ENCODE assay signal across 1 cellular context in the genomic region with DNA sequence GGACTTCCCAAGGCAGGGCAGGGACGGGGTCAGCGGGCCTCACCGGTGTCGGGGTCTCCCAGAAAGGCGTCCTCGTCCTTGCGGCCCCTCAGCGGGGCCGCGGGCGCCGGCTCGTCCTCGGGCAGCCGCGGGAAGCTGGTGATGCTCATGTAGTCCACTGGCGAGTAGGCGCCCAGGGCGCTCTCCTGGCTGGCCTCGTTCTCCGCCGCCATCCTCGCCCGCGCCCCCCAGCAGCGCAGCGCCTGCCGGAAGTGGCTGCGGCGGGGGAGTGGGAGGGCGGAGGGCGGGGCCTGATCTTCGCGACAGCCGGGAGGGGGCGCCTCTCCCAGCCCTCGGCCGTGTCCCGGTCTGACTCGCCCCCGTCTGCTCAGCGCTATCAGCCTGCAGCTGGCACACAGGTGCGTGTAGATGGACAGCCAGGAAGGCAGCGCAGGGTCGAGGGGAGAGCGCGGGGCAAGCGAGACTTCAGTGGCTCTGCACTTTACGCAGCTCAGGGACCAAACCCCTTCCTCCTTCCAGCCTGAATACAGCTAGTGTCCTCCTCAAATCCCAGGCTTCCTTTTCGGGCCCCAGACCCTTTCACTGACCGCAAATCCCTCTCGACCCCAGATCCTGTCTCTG.
TF ChIP-seq lines count a peak whose summit lies in the region.

A gene with protein sequence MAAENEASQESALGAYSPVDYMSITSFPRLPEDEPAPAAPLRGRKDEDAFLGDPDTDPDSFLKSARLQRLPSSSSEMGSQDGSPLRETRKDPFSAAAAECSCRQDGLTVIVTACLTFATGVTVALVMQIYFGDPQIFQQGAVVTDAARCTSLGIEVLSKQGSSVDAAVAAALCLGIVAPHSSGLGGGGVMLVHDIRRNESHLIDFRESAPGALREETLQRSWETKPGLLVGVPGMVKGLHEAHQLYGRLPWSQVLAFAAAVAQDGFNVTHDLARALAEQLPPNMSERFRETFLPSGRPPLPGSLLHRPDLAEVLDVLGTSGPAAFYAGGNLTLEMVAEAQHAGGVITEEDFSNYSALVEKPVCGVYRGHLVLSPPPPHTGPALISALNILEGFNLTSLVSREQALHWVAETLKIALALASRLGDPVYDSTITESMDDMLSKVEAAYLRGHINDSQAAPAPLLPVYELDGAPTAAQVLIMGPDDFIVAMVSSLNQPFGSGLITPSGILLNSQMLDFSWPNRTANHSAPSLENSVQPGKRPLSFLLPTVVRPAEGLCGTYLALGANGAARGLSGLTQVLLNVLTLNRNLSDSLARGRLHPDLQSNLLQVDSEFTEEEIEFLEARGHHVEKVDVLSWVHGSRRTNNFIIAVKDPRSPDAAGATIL (minus strand): TSS at position 253 of the 621 bp plus-strand sequence. CDS start 41 bp downstream, at position 212.

TF ChIP-seq in K562, 482 proteins besides CTCF, POLR2A, EP300 and RAD21 (continued from another document and continues in another):
- TF ChIP-seq BCLAF1 (IDR thresholded peaks at IDR 0.05; ENCODE audit: borderline replicate concordance in 1 of 2, control insufficient read depth in 1 of 2, low read depth in 2 of 2, low read length in 1 of 2) (no peak), EZH2 (IDR thresholded peaks at IDR 0.05; ENCODE audit: borderline replicate concordance, low read depth, low read length) (no peak), CREM (IDR thresholded peaks at IDR 0.05; ENCODE audit: low read depth) (peak; percentile 66; the same call in 1 of the 2 replicates), HMG20B (CRISPR knock-in tag; IDR thresholded peaks at IDR 0.05) (no peak), CC2D1A (IDR thresholded peaks at IDR 0.05) (no peak), ZFP91 (CRISPR knock-in tag; IDR thresholded peaks at IDR 0.05) (no peak), HDAC8 (tag; IDR thresholded peaks at IDR 0.05) (no peak), PHF20 (IDR thresholded peaks at IDR 0.05; ENCODE audit: partially characterized antibody) (peak; percentile 65), TAF1 (IDR thresholded peaks at IDR 0.05; ENCODE audit: control insufficient read depth, extremely low read depth, insufficient read depth, low read length, severe bottlenecking) (peak; percentile 58), ZNF3 (CRISPR knock-in tag; IDR thresholded peaks at IDR 0.05) (no peak), GMEB1 (CRISPR knock-in tag; IDR thresholded peaks at IDR 0.05) (no peak), ZNF57 (CRISPR knock-in tag; IDR thresholded peaks at IDR 0.05) (no peak), ZBTB5 (IDR thresholded peaks at IDR 0.05) (no peak), PKNOX1 (IDR thresholded peaks at IDR 0.05) (peak; percentile 77), ZC3H11A (IDR thresholded peaks at IDR 0.05; ENCODE audit: low read depth, low read length) (no peak), ARNT (IDR thresholded peaks at IDR 0.05) (no peak), ZSCAN29 (IDR thresholded peaks at IDR 0.05) (no peak), FUS (optimal IDR thresholded peaks at IDR 0.05; ENCODE audit: low read depth, low read length) (no peak), TRIM24 (IDR thresholded peaks at IDR 0.05) (no peak), NR2C2 (CRISPR knock-in tag; IDR thresholded peaks at IDR 0.05) (no peak), NR2C2 (tag; IDR thresholded peaks at IDR 0.05) (peak; percentile 47; the same call in 1 of the 2 replicates), CREB1 (IDR thresholded peaks at IDR 0.05) (no peak), CREB1 (CRISPR knock-in tag; IDR thresholded peaks at IDR 0.05) (no peak; the same call in 1 of the 2 replicates), ZSCAN32 (CRISPR knock-in tag; IDR thresholded peaks at IDR 0.05) (no peak), HNRNPUL1 (IDR thresholded peaks at IDR 0.05; ENCODE audit: low read length) (no peak), ZNF695 (CRISPR knock-in tag; IDR thresholded peaks at IDR 0.05) (no peak), FOXK2 (conservative IDR thresholded peaks at IDR 0.05 in 1 of 2, IDR thresholded peaks at IDR 0.05 in 1 of 2; ENCODE audit: low read depth in 2 of 2) (no peak), BRD4 (IDR thresholded peaks at IDR 0.05) (no peak), ZNF165 (CRISPR knock-in tag; IDR thresholded peaks at IDR 0.05; ENCODE audit: borderline replicate concordance) (0 out of 2 replicates have a peak, but pooled peaks have one; percentile 43), SMARCB1 (IDR thresholded peaks at IDR 0.05; ENCODE audit: insufficient read length, low read depth) (no peak), ETS2 (tag; IDR thresholded peaks at IDR 0.05; ENCODE audit: borderline replicate concordance, poor library complexity, severe bottlenecking) (no peak), ZNF274 (IDR thresholded peaks at IDR 0.05; ENCODE audit: borderline replicate concordance, low read depth, low read length) (no peak)
- TF ChIP-seq, protein P1, sequence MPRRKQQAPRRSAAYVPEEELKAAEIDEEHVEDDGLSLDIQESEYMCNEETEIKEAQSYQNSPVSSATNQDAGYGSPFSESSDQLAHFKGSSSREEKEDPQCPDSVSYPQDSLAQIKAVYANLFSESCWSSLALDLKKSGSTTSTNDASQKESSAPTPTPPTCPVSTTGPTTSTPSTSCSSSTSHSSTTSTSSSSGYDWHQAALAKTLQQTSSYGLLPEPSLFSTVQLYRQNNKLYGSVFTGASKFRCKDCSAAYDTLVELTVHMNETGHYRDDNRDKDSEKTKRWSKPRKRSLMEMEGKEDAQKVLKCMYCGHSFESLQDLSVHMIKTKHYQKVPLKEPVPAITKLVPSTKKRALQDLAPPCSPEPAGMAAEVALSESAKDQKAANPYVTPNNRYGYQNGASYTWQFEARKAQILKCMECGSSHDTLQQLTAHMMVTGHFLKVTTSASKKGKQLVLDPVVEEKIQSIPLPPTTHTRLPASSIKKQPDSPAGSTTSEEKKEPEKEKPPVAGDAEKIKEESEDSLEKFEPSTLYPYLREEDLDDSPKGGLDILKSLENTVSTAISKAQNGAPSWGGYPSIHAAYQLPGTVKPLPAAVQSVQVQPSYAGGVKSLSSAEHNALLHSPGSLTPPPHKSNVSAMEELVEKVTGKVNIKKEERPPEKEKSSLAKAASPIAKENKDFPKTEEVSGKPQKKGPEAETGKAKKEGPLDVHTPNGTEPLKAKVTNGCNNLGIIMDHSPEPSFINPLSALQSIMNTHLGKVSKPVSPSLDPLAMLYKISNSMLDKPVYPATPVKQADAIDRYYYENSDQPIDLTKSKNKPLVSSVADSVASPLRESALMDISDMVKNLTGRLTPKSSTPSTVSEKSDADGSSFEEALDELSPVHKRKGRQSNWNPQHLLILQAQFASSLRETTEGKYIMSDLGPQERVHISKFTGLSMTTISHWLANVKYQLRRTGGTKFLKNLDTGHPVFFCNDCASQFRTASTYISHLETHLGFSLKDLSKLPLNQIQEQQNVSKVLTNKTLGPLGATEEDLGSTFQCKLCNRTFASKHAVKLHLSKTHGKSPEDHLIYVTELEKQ (CRISPR knock-in tag; IDR thresholded peaks at IDR 0.05): no peak
- TF ChIP-seq, protein P2, sequence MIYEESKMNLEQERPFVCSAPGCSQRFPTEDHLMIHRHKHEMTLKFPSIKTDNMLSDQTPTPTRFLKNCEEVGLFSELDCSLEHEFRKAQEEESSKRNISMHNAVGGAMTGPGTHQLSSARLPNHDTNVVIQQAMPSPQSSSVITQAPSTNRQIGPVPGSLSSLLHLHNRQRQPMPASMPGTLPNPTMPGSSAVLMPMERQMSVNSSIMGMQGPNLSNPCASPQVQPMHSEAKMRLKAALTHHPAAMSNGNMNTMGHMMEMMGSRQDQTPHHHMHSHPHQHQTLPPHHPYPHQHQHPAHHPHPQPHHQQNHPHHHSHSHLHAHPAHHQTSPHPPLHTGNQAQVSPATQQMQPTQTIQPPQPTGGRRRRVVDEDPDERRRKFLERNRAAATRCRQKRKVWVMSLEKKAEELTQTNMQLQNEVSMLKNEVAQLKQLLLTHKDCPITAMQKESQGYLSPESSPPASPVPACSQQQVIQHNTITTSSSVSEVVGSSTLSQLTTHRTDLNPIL (CRISPR knock-in tag; IDR thresholded peaks at IDR 0.05): no peak
- TF ChIP-seq, protein P3, sequence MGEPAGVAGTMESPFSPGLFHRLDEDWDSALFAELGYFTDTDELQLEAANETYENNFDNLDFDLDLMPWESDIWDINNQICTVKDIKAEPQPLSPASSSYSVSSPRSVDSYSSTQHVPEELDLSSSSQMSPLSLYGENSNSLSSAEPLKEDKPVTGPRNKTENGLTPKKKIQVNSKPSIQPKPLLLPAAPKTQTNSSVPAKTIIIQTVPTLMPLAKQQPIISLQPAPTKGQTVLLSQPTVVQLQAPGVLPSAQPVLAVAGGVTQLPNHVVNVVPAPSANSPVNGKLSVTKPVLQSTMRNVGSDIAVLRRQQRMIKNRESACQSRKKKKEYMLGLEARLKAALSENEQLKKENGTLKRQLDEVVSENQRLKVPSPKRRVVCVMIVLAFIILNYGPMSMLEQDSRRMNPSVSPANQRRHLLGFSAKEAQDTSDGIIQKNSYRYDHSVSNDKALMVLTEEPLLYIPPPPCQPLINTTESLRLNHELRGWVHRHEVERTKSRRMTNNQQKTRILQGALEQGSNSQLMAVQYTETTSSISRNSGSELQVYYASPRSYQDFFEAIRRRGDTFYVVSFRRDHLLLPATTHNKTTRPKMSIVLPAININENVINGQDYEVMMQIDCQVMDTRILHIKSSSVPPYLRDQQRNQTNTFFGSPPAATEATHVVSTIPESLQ (CRISPR knock-in tag; IDR thresholded peaks at IDR 0.05): peak; percentile 63; the same call in 1 of the 2 replicates
- TF ChIP-seq, protein P4, sequence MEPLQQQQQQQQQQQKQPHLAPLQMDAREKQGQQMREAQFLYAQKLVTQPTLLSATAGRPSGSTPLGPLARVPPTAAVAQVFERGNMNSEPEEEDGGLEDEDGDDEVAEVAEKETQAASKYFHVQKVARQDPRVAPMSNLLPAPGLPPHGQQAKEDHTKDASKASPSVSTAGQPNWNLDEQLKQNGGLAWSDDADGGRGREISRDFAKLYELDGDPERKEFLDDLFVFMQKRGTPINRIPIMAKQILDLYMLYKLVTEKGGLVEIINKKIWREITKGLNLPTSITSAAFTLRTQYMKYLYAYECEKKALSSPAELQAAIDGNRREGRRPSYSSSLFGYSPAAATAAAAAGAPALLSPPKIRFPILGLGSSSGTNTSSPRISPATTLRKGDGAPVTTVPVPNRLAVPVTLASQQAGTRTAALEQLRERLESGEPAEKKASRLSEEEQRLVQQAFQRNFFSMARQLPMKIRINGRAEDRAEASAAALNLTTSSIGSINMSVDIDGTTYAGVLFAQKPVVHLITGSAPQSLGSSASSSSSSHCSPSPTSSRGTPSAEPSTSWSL (CRISPR knock-in tag; IDR thresholded peaks at IDR 0.05; ENCODE audit: borderline replicate concordance): no peak
